1 cellular context compared by ENCODE assay signal in genomic region chr1:236795035-236795756, GRCh38.
TF ChIP-seq lines count a peak whose summit lies in the region.

Gene MTR (plus strand): TSS chr1:236795292. CDS start chr1:236795704, 412 bp downstream.

TF ChIP-seq in HepG2, 621 proteins besides CTCF, POLR2A, EP300 and RAD21 (continued from another document and continues in another):
- TF ChIP-seq, protein P1, sequence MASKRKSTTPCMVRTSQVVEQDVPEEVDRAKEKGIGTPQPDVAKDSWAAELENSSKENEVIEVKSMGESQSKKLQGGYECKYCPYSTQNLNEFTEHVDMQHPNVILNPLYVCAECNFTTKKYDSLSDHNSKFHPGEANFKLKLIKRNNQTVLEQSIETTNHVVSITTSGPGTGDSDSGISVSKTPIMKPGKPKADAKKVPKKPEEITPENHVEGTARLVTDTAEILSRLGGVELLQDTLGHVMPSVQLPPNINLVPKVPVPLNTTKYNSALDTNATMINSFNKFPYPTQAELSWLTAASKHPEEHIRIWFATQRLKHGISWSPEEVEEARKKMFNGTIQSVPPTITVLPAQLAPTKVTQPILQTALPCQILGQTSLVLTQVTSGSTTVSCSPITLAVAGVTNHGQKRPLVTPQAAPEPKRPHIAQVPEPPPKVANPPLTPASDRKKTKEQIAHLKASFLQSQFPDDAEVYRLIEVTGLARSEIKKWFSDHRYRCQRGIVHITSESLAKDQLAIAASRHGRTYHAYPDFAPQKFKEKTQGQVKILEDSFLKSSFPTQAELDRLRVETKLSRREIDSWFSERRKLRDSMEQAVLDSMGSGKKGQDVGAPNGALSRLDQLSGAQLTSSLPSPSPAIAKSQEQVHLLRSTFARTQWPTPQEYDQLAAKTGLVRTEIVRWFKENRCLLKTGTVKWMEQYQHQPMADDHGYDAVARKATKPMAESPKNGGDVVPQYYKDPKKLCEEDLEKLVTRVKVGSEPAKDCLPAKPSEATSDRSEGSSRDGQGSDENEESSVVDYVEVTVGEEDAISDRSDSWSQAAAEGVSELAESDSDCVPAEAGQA (IDR thresholded peaks at IDR 0.05; ENCODE audit: low read depth) = 0 out of 2 replicates have a peak, but pooled peaks have one; percentile 43
- TF ChIP-seq, protein P1 (CRISPR knock-in tag; IDR thresholded peaks at IDR 0.05; ENCODE audit: borderline replicate concordance) = no peak
- TF ChIP-seq, protein P2, sequence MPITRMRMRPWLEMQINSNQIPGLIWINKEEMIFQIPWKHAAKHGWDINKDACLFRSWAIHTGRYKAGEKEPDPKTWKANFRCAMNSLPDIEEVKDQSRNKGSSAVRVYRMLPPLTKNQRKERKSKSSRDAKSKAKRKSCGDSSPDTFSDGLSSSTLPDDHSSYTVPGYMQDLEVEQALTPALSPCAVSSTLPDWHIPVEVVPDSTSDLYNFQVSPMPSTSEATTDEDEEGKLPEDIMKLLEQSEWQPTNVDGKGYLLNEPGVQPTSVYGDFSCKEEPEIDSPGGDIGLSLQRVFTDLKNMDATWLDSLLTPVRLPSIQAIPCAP (CRISPR knock-in tag; IDR thresholded peaks at IDR 0.05; ENCODE audit: low read depth) = no peak
- peak; percentile 86 for TF ChIP-seq MIER3 (CRISPR knock-in tag; IDR thresholded peaks at IDR 0.05; ENCODE audit: borderline replicate concordance)
- TF ChIP-seq ZFAT (CRISPR knock-in tag; conservative IDR thresholded peaks at IDR 0.05) = peak; percentile 69; the same call in 1 of the 2 replicates
- peak; percentile 92 for TF ChIP-seq ZFP41 (CRISPR knock-in tag; IDR thresholded peaks at IDR 0.05; ENCODE audit: borderline replicate concordance)
- TF ChIP-seq ZNF841 (CRISPR knock-in tag; IDR thresholded peaks at IDR 0.05; ENCODE audit: borderline replicate concordance) = 0 out of 2 replicates have a peak, but pooled peaks have one; percentile 26
- TF ChIP-seq ZNF124 (CRISPR knock-in tag; IDR thresholded peaks at IDR 0.05) = peak; percentile 43; the same call in 1 of the 2 replicates
- 0 out of 2 replicates have a peak, but pooled peaks have one; percentile 6 for TF ChIP-seq ZNF260 (CRISPR knock-in tag; IDR thresholded peaks at IDR 0.05; ENCODE audit: borderline replicate concordance, low read depth)
- peak; percentile 81; the same call in 1 of the 2 replicates for TF ChIP-seq ZNF253 (CRISPR knock-in tag; IDR thresholded peaks at IDR 0.05; ENCODE audit: borderline replicate concordance)
- TF ChIP-seq ZBTB42 (CRISPR knock-in tag; IDR thresholded peaks at IDR 0.05) = 0 out of 2 replicates have a peak, but pooled peaks have one; percentile 72
- TF ChIP-seq ZNF780A (CRISPR knock-in tag; IDR thresholded peaks at IDR 0.05) = no peak
- TF ChIP-seq HMGA1 (CRISPR knock-in tag; conservative IDR thresholded peaks at IDR 0.05) = no peak
- TF ChIP-seq, protein P3, sequence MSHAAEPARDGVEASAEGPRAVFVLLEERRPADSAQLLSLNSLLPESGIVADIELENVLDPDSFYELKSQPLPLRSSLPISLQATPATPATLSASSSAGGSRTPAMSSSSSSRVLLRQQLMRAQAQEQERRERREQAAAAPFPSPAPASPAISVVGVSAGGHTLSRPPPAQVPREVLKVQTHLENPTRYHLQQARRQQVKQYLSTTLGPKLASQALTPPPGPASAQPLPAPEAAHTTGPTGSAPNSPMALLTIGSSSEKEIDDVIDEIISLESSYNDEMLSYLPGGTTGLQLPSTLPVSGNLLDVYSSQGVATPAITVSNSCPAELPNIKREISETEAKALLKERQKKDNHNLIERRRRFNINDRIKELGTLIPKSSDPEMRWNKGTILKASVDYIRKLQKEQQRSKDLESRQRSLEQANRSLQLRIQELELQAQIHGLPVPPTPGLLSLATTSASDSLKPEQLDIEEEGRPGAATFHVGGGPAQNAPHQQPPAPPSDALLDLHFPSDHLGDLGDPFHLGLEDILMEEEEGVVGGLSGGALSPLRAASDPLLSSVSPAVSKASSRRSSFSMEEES (CRISPR knock-in tag; IDR thresholded peaks at IDR 0.05) = no peak
- peak; percentile 93 for TF ChIP-seq SNAPC2 (CRISPR knock-in tag; IDR thresholded peaks at IDR 0.05)
- TF ChIP-seq XBP1 (CRISPR knock-in tag; IDR thresholded peaks at IDR 0.05) = peak; percentile 69; the same call in 1 of the 2 replicates
- TF ChIP-seq PHF21A (CRISPR knock-in tag; IDR thresholded peaks at IDR 0.05) = no peak
- TF ChIP-seq, protein P4, sequence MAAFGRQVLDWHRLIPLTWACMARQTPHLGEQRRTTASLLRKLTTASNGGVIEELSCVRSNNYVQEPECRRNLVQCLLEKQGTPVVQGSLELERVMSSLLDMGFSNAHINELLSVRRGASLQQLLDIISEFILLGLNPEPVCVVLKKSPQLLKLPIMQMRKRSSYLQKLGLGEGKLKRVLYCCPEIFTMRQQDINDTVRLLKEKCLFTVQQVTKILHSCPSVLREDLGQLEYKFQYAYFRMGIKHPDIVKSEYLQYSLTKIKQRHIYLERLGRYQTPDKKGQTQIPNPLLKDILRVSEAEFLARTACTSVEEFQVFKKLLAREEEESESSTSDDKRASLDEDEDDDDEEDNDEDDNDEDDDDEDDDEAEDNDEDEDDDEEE (CRISPR knock-in tag; IDR thresholded peaks at IDR 0.05) = peak; percentile 84; the same call in 1 of the 2 replicates
- TF ChIP-seq ZIK1 (CRISPR knock-in tag; IDR thresholded peaks at IDR 0.05; ENCODE audit: borderline replicate concordance, low read depth) = 0 out of 2 replicates have a peak, but pooled peaks have one; percentile 48
- TF ChIP-seq, protein P5, sequence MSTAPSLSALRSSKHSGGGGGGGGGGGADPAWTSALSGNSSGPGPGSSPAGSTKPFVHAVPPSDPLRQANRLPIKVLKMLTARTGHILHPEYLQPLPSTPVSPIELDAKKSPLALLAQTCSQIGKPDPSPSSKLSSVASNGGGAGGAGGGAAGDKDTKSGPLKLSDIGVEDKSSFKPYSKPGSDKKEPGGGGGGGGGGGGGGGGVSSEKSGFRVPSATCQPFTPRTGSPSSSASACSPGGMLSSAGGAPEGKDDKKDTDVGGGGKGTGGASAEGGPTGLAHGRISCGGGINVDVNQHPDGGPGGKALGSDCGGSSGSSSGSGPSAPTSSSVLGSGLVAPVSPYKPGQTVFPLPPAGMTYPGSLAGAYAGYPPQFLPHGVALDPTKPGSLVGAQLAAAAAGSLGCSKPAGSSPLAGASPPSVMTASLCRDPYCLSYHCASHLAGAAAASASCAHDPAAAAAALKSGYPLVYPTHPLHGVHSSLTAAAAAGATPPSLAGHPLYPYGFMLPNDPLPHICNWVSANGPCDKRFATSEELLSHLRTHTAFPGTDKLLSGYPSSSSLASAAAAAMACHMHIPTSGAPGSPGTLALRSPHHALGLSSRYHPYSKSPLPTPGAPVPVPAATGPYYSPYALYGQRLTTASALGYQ (CRISPR knock-in tag; IDR thresholded peaks at IDR 0.05) = peak; percentile 74
- peak; percentile 65 for TF ChIP-seq PAXIP1 (CRISPR knock-in tag; conservative IDR thresholded peaks at IDR 0.05)
- no peak for TF ChIP-seq ZNF672 (CRISPR knock-in tag; IDR thresholded peaks at IDR 0.05)
- TF ChIP-seq, protein P6, sequence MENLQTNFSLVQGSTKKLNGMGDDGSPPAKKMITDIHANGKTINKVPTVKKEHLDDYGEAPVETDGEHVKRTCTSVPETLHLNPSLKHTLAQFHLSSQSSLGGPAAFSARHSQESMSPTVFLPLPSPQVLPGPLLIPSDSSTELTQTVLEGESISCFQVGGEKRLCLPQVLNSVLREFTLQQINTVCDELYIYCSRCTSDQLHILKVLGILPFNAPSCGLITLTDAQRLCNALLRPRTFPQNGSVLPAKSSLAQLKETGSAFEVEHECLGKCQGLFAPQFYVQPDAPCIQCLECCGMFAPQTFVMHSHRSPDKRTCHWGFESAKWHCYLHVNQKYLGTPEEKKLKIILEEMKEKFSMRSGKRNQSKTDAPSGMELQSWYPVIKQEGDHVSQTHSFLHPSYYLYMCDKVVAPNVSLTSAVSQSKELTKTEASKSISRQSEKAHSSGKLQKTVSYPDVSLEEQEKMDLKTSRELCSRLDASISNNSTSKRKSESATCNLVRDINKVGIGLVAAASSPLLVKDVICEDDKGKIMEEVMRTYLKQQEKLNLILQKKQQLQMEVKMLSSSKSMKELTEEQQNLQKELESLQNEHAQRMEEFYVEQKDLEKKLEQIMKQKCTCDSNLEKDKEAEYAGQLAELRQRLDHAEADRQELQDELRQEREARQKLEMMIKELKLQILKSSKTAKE (CRISPR knock-in tag; IDR thresholded peaks at IDR 0.05; ENCODE audit: borderline replicate concordance) = no peak
- TF ChIP-seq ZNF225 (CRISPR knock-in tag; IDR thresholded peaks at IDR 0.05) = peak; percentile 91
- peak; percentile 87 for TF ChIP-seq GATAD1 (CRISPR knock-in tag; IDR thresholded peaks at IDR 0.05)
- no peak for TF ChIP-seq RAD51 (IDR thresholded peaks at IDR 0.05; ENCODE audit: borderline replicate concordance)
- peak; percentile 95 for TF ChIP-seq PRMT3 (CRISPR knock-in tag; IDR thresholded peaks at IDR 0.05; ENCODE audit: borderline replicate concordance, low read depth)
- peak; percentile 58; the same call in 1 of the 2 replicates for TF ChIP-seq IKZF5 (CRISPR knock-in tag; IDR thresholded peaks at IDR 0.05)
- TF ChIP-seq HES4 (CRISPR knock-in tag; IDR thresholded peaks at IDR 0.05; ENCODE audit: borderline replicate concordance) = peak; percentile 80; the same call in 1 of the 2 replicates
- TF ChIP-seq GLI4 (CRISPR knock-in tag; IDR thresholded peaks at IDR 0.05; ENCODE audit: borderline replicate concordance) = peak; percentile 94
- TF ChIP-seq KAT7 (CRISPR knock-in tag; IDR thresholded peaks at IDR 0.05; ENCODE audit: borderline replicate concordance) = 0 out of 2 replicates have a peak, but pooled peaks have one; percentile 83
- TF ChIP-seq ZNF441 (CRISPR knock-in tag; IDR thresholded peaks at IDR 0.05; ENCODE audit: borderline replicate concordance) = peak; percentile 57
- peak; percentile 82 for TF ChIP-seq UBTF (CRISPR knock-in tag; IDR thresholded peaks at IDR 0.05)
- no peak for TF ChIP-seq ZNF784 (CRISPR knock-in tag; IDR thresholded peaks at IDR 0.05; ENCODE audit: borderline replicate concordance)
